In the genomic region with DNA sequence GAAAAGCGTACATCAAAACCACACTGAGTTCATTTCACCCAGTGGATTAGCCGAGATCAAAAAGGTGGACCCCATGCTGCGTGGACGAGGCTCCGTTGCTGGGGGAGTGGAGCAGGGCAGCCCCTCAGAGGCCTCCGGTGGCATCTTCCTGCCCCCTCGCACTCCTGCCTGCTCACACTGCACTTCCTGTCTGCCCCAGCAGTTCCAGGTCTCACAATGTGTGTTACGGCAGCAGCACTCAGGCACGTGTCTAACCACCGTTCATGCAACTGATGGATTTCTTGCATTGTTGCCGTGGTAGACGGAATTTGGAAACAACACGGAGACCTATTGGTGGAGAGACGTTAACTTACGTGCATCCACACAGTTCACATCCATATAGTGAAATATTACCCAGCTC, we compare ENCODE assay signal across 17 cellular contexts.
A peak's percentile ranks its signal among the peaks of the same experiment; 100 is the strongest.
DNase-seq lines count a peak whose midpoint lies in the region; ATAC-seq, FAIRE-seq and TF ChIP-seq lines count a peak whose summit lies in the region.
"Had no signal": no experiment of that assay in that cellular context is flagged by ENCODE, and none has a peak within 500 bp of the region (broad histone marks: within the 10 kb centered on the region; RNA-seq: fewer than 3 reads in every experiment).

No MANE protein-coding gene starts in this region.

- H3K9me3 ChIP-seq in CD8-positive, alpha-beta T cell (ENCODE audit: low read length) = no peaks in the 10 kb centered on the region

- CTCF ChIA-PET in CD8-positive, alpha-beta T cell (lab: Charles Lee) = interaction anchor here (0.9 to 4.3 kb wide), 3 partner anchors 15 to 263 kb away, joined by 3 to 18 read pairs (median 11); no protein-coding TSS in a partner anchor

- peak; percentile 79 for FAIRE-seq in HTR-8/SVneo (lab: Jason Lieb, UNC)

- intact Hi-C loops in CD8-positive, alpha-beta T cell (cut with DNase I, micrococcal nuclease) = no loop called here
- intact Hi-C loops in Right ventricle myocardium superior (cut with DNase I) = no loop called here

- no peaks in the 10 kb centered on the region for H3K9me3 Mint-ChIP-seq in CD8-positive, alpha-beta T cell
- H3K9me3 Mint-ChIP-seq in activated naive CD8-positive, alpha-beta T cell treated with anti-CD3 and anti-CD28 coated beads, Interleukin-2, amount 10 ng/mL, durations not matched to agents 7 days and 5 days = no peaks in the 10 kb centered on the region
- H3K9me3 Mint-ChIP-seq in nephron progenitor cell = no peaks in the 10 kb centered on the region
- no peaks in the 10 kb centered on the region for H3K9me3 Mint-ChIP-seq in T-helper 2 cell treated with Interferon-gamma antibody and Interleukin-4, amounts not matched to agents 5 μg/mL and 100 μg/mL, for 36 hours
- H3K9me3 Mint-ChIP-seq: GM23338 had no signal

- H3K4me1 ChIP-seq in CD8-positive, alpha-beta T cell (ENCODE audit: insufficient read depth, low read length) = no peaks in the 10 kb centered on the region

- peaks cover 7% of the 10 kb centered on the region for H3K27me3 Mint-ChIP-seq in CD8-positive, alpha-beta T cell (ENCODE audit: low read depth)
- H3K27me3 Mint-ChIP-seq in activated naive CD8-positive, alpha-beta T cell treated with anti-CD3 and anti-CD28 coated beads, Interleukin-2, amount 10 ng/mL, durations not matched to agents 7 days and 5 days = no peaks in the 10 kb centered on the region
- H3K27me3 Mint-ChIP-seq in nephron progenitor cell (ENCODE audit: low read depth, poor library complexity) = no peaks in the 10 kb centered on the region
- peaks cover 18% of the 10 kb centered on the region for H3K27me3 Mint-ChIP-seq in T-helper 2 cell treated with Interferon-gamma antibody and Interleukin-4, amounts not matched to agents 5 μg/mL and 100 μg/mL, for 36 hours (ENCODE audit: low read depth)

- no peak overlapping the region for H3K27ac ChIP-seq in CD8-positive, alpha-beta T cell (ENCODE audit: low read depth, low read length)
- H3K27ac ChIP-seq: C4-2B had no signal

- no peak overlapping the region for H3K27ac Mint-ChIP-seq in CD8-positive, alpha-beta T cell
- H3K27ac Mint-ChIP-seq in activated naive CD8-positive, alpha-beta T cell treated with anti-CD3 and anti-CD28 coated beads, Interleukin-2, amount 10 ng/mL, durations not matched to agents 7 days and 5 days = peak overlapping the region; percentile 71
- H3K27ac Mint-ChIP-seq in nephron progenitor cell = peak overlapping the region; percentile 73
- H3K27ac Mint-ChIP-seq in T-helper 2 cell treated with Interferon-gamma antibody and Interleukin-4, amounts not matched to agents 5 μg/mL and 100 μg/mL, for 36 hours = no peak overlapping the region
- H3K27ac Mint-ChIP-seq: GM23338 had no signal

- H3K36me3 ChIP-seq in CD8-positive, alpha-beta T cell (ENCODE audit: insufficient read depth, low read length) = no peaks in the 10 kb centered on the region

- DNase-seq in CD8-positive, alpha-beta T cell = peak in 4 of 7 experiments; percentile 14 to 53 (median 34)
- no peak for DNase-seq in HTR-8/SVneo (ENCODE audit: insufficient read length, low spot score)
- DNase-seq in activated naive CD8-positive, alpha-beta T cell treated with anti-CD3 and anti-CD28 coated beads, Interleukin-2, amount 10 ng/mL, durations not matched to agents 7 days and 5 days = peak; percentile 49
- peak; percentile 12 for DNase-seq in nephron progenitor cell
- DNase-seq in Right ventricle myocardium superior = no peak
- no peak for DNase-seq in T-helper 2 cell treated with Interferon-gamma antibody and Interleukin-4, amounts not matched to agents 5 μg/mL and 100 μg/mL, for 36 hours (ENCODE audit: low spot score)
- DNase-seq in cerebellar nuclear complex (lab: John Stamatoyannopoulos, UW) = no peak
- DNase-seq: COR-L47, KG1, NCI-H1436, NCI-H2029 treated with DMSO at 0.1 percent for 48 hours, NCI-H2171 treated with DMSO at 0.1 percent for 48 hours, NCI-H748 treated with DMSO at 0.1 percent for 48 hours, PC-3 had no signal

- TF ChIP-seq CTCF in CD8-positive, alpha-beta T cell (IDR thresholded peaks at IDR 0.05) = no peak
- TF ChIP-seq CTCF in nephron progenitor cell (IDR thresholded peaks at IDR 0.05) = no peak

- no peak overlapping the region for H3K4me3 ChIP-seq in CD8-positive, alpha-beta T cell (ENCODE audit: low read depth, low read length)
- H3K4me3 ChIP-seq: GM23338 had no signal

- no peak overlapping the region for H3K4me3 Mint-ChIP-seq in CD8-positive, alpha-beta T cell
- H3K4me3 Mint-ChIP-seq in activated naive CD8-positive, alpha-beta T cell treated with anti-CD3 and anti-CD28 coated beads, Interleukin-2, amount 10 ng/mL, durations not matched to agents 7 days and 5 days = peak overlapping the region; percentile 28
- H3K4me3 Mint-ChIP-seq in nephron progenitor cell = no peak overlapping the region
- H3K4me3 Mint-ChIP-seq in T-helper 2 cell treated with Interferon-gamma antibody and Interleukin-4, amounts not matched to agents 5 μg/mL and 100 μg/mL, for 36 hours = no peak overlapping the region
- H3K4me3 Mint-ChIP-seq: GM23338 had no signal

- no peaks in the 10 kb centered on the region for H3K36me3 Mint-ChIP-seq in CD8-positive, alpha-beta T cell
- peaks cover under 1% of the 10 kb centered on the region for H3K36me3 Mint-ChIP-seq in activated naive CD8-positive, alpha-beta T cell treated with anti-CD3 and anti-CD28 coated beads, Interleukin-2, amount 10 ng/mL, durations not matched to agents 7 days and 5 days
- H3K36me3 Mint-ChIP-seq in nephron progenitor cell (ENCODE audit: low read depth) = peaks cover 70% of the 10 kb centered on the region
- H3K36me3 Mint-ChIP-seq in T-helper 2 cell treated with Interferon-gamma antibody and Interleukin-4, amounts not matched to agents 5 μg/mL and 100 μg/mL, for 36 hours (ENCODE audit: low read depth) = no peaks in the 10 kb centered on the region

- POLR2A ChIA-PET in CD8-positive, alpha-beta T cell (lab: Charles Lee) = interaction anchor here (0.9 kb wide), 1 partner anchor 17 kb away, joined by 3 read pairs; no protein-coding TSS in a partner anchor
- POLR2A ChIA-PET in activated naive CD8-positive, alpha-beta T cell treated with anti-CD3 and anti-CD28 coated beads, Interleukin-2, amount 10 ng/mL, durations not matched to agents 7 days and 5 days (lab: Charles Lee) = interaction anchor here (1.2 kb wide), 1 partner anchor 17 kb away, joined by 4 read pairs; no protein-coding TSS in a partner anchor

- ATAC-seq in CD8-positive, alpha-beta T cell = peak; percentile 88
- peak; percentile 94 for ATAC-seq in activated naive CD8-positive, alpha-beta T cell treated with anti-CD3 and anti-CD28 coated beads, Interleukin-2, amount 10 ng/mL, durations not matched to agents 7 days and 5 days (ENCODE audit: low read depth)
- ATAC-seq in GM19324 (IDR thresholded peaks at IDR 0.05; ENCODE audit: low FRiP score, unreplicated experiment) (no peak), Right ventricle myocardium superior (ENCODE audit: poor library complexity) (no peak)
- ATAC-seq: GM23338, PC-3 had no signal

- peaks cover 8% of the 10 kb centered on the region for H3K4me1 Mint-ChIP-seq in CD8-positive, alpha-beta T cell (ENCODE audit: low read depth)
- peaks cover 16% of the 10 kb centered on the region for H3K4me1 Mint-ChIP-seq in activated naive CD8-positive, alpha-beta T cell treated with anti-CD3 and anti-CD28 coated beads, Interleukin-2, amount 10 ng/mL, durations not matched to agents 7 days and 5 days
- peaks cover 42% of the 10 kb centered on the region for H3K4me1 Mint-ChIP-seq in nephron progenitor cell
- peaks cover 3% of the 10 kb centered on the region for H3K4me1 Mint-ChIP-seq in T-helper 2 cell treated with Interferon-gamma antibody and Interleukin-4, amounts not matched to agents 5 μg/mL and 100 μg/mL, for 36 hours (ENCODE audit: low read depth)

- no peaks in the 10 kb centered on the region for H3K27me3 ChIP-seq in CD8-positive, alpha-beta T cell (ENCODE audit: insufficient read depth, low read length)

Comparison
In these comparisons a context has a peak if more than half of its experiments do, and no peak if none do; other contexts are left out.
1. ATAC-seq: peak in CD8-positive, alpha-beta T cell (single experiment) and activated naive CD8-positive, alpha-beta T cell treated with anti-CD3 and anti-CD28 coated beads, Interleukin-2, amount 10 ng/mL, durations not matched to agents 7 days and 5 days (single experiment); none in GM19324 (single experiment) and Right ventricle myocardium superior (single experiment).
2. DNase-seq: peak in CD8-positive, alpha-beta T cell (4 of 7), activated naive CD8-positive, alpha-beta T cell treated with anti-CD3 and anti-CD28 coated beads, Interleukin-2, amount 10 ng/mL, durations not matched to agents 7 days and 5 days (single experiment) and nephron progenitor cell (single experiment); none in HTR-8/SVneo (single experiment), Right ventricle myocardium superior (single experiment), T-helper 2 cell treated with Interferon-gamma antibody and Interleukin-4, amounts not matched to agents 5 μg/mL and 100 μg/mL, for 36 hours (single experiment) and cerebellar nuclear complex (0 of 2).
3. H3K27ac Mint-ChIP-seq: peak in activated naive CD8-positive, alpha-beta T cell treated with anti-CD3 and anti-CD28 coated beads, Interleukin-2, amount 10 ng/mL, durations not matched to agents 7 days and 5 days (single experiment) and nephron progenitor cell (single experiment); none in CD8-positive, alpha-beta T cell (single experiment) and T-helper 2 cell treated with Interferon-gamma antibody and Interleukin-4, amounts not matched to agents 5 μg/mL and 100 μg/mL, for 36 hours (single experiment).